In the genomic region with DNA sequence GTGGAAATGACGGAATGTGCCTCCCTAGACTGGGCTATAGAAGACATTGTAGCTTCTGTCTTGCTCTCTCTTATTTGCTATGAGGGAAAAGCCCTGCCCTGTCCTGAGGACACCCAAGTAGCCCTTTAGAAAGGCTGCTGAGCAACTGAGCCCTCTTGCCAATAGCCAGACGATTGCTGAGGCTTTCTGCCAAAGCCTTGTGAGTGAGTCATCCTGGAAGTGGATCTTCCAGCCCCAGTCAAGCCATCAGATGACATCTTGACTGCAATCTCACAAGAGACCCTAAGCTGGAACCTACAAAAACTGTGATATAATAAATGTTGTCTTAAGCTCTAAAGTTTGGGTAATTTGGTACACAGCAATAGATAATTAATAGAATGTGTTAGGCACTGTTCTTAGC, we compare ENCODE assay signal across 2 cellular contexts.
TF ChIP-seq lines count a peak whose summit lies in the region.

No MANE protein-coding gene starts in this region.

TF ChIP-seq in HEK293, 187 proteins besides CTCF, POLR2A, EP300 and RAD21:
- TF ChIP-seq WT1 (tag by site-specific recombination; IDR thresholded peaks at IDR 0.05) (no peak), ZNF404 (tag by site-specific recombination; IDR thresholded peaks at IDR 0.05) (no peak), SETDB1 (IDR thresholded peaks at IDR 0.05; ENCODE audit: insufficient read length, low read length) (peak; percentile 48), ZNF473 (tag by site-specific recombination; IDR thresholded peaks at IDR 0.05) (no peak), ZNF354C (tag by site-specific recombination; IDR thresholded peaks at IDR 0.05; ENCODE audit: borderline replicate concordance, low read depth) (no peak)

TF ChIP-seq in K562, 482 proteins besides CTCF, POLR2A, EP300 and RAD21:
- TF ChIP-seq FOXK2 (conservative IDR thresholded peaks at IDR 0.05 in 1 of 2, IDR thresholded peaks at IDR 0.05 in 1 of 2; ENCODE audit: low read depth in 2 of 2) = no peak
- no peak for TF ChIP-seq CCAR2 (IDR thresholded peaks at IDR 0.05; ENCODE audit: low read depth, low read length)
- TF ChIP-seq, protein P1, sequence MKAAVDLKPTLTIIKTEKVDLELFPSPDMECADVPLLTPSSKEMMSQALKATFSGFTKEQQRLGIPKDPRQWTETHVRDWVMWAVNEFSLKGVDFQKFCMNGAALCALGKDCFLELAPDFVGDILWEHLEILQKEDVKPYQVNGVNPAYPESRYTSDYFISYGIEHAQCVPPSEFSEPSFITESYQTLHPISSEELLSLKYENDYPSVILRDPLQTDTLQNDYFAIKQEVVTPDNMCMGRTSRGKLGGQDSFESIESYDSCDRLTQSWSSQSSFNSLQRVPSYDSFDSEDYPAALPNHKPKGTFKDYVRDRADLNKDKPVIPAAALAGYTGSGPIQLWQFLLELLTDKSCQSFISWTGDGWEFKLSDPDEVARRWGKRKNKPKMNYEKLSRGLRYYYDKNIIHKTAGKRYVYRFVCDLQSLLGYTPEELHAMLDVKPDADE (conservative IDR thresholded peaks at IDR 0.05; ENCODE audit: control insufficient read depth, low read depth, low read length) = no peak
- no peak for TF ChIP-seq KLF13 (tag; IDR thresholded peaks at IDR 0.05; ENCODE audit: borderline replicate concordance, low read depth)
- TF ChIP-seq FOXJ3 (CRISPR knock-in tag; IDR thresholded peaks at IDR 0.05) = no peak
- TF ChIP-seq JUND (IDR thresholded peaks at IDR 0.05; ENCODE audit: borderline replicate concordance, low read depth, low read length) = peak; percentile 66
- peak; percentile 32; the same call in 1 of the 3 replicates for TF ChIP-seq JUND (tag; IDR thresholded peaks at IDR 0.05; ENCODE audit: borderline replicate concordance, low read depth, low read length)
- no peak for TF ChIP-seq HNRNPH1 (optimal IDR thresholded peaks at IDR 0.05; ENCODE audit: low read depth, low read length)
- peak in 1 of 2 experiments; percentile 22; a peak in 1 of 4 replicates for TF ChIP-seq TRIM24 (IDR thresholded peaks at IDR 0.05)
- TF ChIP-seq ZNF584 (CRISPR knock-in tag; IDR thresholded peaks at IDR 0.05; ENCODE audit: low read depth) = no peak
- TF ChIP-seq, protein P2, sequence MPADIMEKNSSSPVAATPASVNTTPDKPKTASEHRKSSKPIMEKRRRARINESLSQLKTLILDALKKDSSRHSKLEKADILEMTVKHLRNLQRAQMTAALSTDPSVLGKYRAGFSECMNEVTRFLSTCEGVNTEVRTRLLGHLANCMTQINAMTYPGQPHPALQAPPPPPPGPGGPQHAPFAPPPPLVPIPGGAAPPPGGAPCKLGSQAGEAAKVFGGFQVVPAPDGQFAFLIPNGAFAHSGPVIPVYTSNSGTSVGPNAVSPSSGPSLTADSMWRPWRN (IDR thresholded peaks at IDR 0.05; ENCODE audit: low read depth) = no peak
- no peak for TF ChIP-seq PHF8 (IDR thresholded peaks at IDR 0.05; ENCODE audit: borderline replicate concordance, low read length)
- TF ChIP-seq MXI1 (IDR thresholded peaks at IDR 0.05; ENCODE audit: low read depth, low read length) = no peak
- TF ChIP-seq, protein P3, sequence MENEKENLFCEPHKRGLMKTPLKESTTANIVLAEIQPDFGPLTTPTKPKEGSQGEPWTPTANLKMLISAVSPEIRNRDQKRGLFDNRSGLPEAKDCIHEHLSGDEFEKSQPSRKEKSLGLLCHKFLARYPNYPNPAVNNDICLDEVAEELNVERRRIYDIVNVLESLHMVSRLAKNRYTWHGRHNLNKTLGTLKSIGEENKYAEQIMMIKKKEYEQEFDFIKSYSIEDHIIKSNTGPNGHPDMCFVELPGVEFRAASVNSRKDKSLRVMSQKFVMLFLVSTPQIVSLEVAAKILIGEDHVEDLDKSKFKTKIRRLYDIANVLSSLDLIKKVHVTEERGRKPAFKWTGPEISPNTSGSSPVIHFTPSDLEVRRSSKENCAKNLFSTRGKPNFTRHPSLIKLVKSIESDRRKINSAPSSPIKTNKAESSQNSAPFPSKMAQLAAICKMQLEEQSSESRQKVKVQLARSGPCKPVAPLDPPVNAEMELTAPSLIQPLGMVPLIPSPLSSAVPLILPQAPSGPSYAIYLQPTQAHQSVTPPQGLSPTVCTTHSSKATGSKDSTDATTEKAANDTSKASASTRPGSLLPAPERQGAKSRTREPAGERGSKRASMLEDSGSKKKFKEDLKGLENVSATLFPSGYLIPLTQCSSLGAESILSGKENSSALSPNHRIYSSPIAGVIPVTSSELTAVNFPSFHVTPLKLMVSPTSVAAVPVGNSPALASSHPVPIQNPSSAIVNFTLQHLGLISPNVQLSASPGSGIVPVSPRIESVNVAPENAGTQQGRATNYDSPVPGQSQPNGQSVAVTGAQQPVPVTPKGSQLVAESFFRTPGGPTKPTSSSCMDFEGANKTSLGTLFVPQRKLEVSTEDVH (IDR thresholded peaks at IDR 0.05; ENCODE audit: low read depth, partially characterized antibody) = no peak
- no peak for TF ChIP-seq BRD4 (IDR thresholded peaks at IDR 0.05)
- 0 out of 2 replicates have a peak, but pooled peaks have one; percentile 34 for TF ChIP-seq FOSL1 (tag; conservative IDR thresholded peaks at IDR 0.05)
- TF ChIP-seq, protein P4, sequence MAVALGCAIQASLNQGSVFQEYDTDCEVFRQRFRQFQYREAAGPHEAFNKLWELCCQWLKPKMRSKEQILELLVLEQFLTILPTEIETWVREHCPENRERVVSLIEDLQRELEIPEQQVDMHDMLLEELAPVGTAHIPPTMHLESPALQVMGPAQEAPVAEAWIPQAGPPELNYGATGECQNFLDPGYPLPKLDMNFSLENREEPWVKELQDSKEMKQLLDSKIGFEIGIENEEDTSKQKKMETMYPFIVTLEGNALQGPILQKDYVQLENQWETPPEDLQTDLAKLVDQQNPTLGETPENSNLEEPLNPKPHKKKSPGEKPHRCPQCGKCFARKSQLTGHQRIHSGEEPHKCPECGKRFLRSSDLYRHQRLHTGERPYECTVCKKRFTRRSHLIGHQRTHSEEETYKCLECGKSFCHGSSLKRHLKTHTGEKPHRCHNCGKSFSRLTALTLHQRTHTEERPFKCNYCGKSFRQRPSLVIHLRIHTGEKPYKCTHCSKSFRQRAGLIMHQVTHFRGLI (CRISPR knock-in tag; IDR thresholded peaks at IDR 0.05) = no peak
- peak in 1 of 2 experiments; percentile 21; a peak in 1 of 3 replicates for TF ChIP-seq CBX3 (IDR thresholded peaks at IDR 0.05; ENCODE audit: borderline replicate concordance in 1 of 2, low read length in 2 of 2)
